Comparison of ENCODE assay signal across 24 cellular contexts in genomic region chr11:27193434-27194225, GRCh38.
DNase-seq lines count a peak whose midpoint lies in the region; ATAC-seq, FAIRE-seq and TF ChIP-seq lines count a peak whose summit lies in the region.
"Had no signal": no experiment of that assay in that cellular context is flagged by ENCODE, and none has a peak within 500 bp of the region (broad histone marks: within the 10 kb centered on the region; RNA-seq: fewer than 3 reads in every experiment).

No MANE protein-coding gene starts in this region.

- in situ Hi-C loops in Panc1 (cut with HindIII; ENCODE audit: low pct_unique_long_range_greater_than_20kb, low sequenced_read_pairs) = no loop called here
- in situ Hi-C loops in K562 (cut with MboI) = no loop called here

- H3K27me3 Mint-ChIP-seq in glutamatergic neuron (ENCODE audit: unreplicated experiment) = no peaks in the 10 kb centered on the region

- no peaks in the 10 kb centered on the region for H3K36me3 ChIP-seq in Panc1 (ENCODE audit: control insufficient read depth, insufficient read depth, low read length)
- no peaks in the 10 kb centered on the region for H3K36me3 ChIP-seq in K562 (ENCODE audit: control insufficient read depth, insufficient read depth, low read length)
- no peaks in the 10 kb centered on the region for H3K36me3 ChIP-seq in smooth muscle cell (ENCODE audit: low read depth)
- H3K36me3 ChIP-seq: BLaER1 treated with 17β-estradiol and CSF1 and Interleukin-3, amounts not matched to agents 10 nM and 100 nM had no signal

- H2AFZ ChIP-seq in K562 (ENCODE audit: low read depth, low read length) (no peak overlapping the region), smooth muscle cell (ENCODE audit: low read depth) (no peak overlapping the region)

- H3K4me2 ChIP-seq in K562 (ENCODE audit: insufficient read depth, low read length) = no peak overlapping the region
- H3K4me2 ChIP-seq in smooth muscle cell = peak overlapping the region; percentile 81
- H3K4me2 ChIP-seq: BLaER1 treated with 17β-estradiol and CSF1 and Interleukin-3, amounts not matched to agents 10 nM and 100 nM had no signal

- H3K4me3 Mint-ChIP-seq in glutamatergic neuron (ENCODE audit: unreplicated experiment) = no peak overlapping the region
- H3K4me3 Mint-ChIP-seq: B cell; CD4-positive, CD25-positive, alpha-beta regulatory T cell; CD8-positive, alpha-beta memory T cell; HFFc6; IgD-negative memory B cell had no signal

- DNase-seq in Panc1 (ENCODE audit: low read depth, low spot score) (no peak), K562 (ENCODE audit: extremely low read depth in 1 of 4, low spot score in 3 of 4) (peak in 2 of 4 experiments; percentile 15 to 18), left colon (no peak), smooth muscle cell (lab: John Stamatoyannopoulos, UW; ENCODE audit: unreplicated experiment) (no peak), inferior parietal cortex (ENCODE audit: extremely low spot score) (no peak), glutamatergic neuron (no peak), Right ventricle myocardium inferior (ENCODE audit: missing footprints) (no peak)
- DNase-seq: CD4-positive, CD25-positive, alpha-beta regulatory T cell; CD8-positive, alpha-beta memory T cell; COR-L47; DMS 273 treated with DMSO at 0.1 percent for 48 hours; DMS53; DND-41; EL; GOT3; H7; HFFc6 had no signal

- no peaks in the 10 kb centered on the region for H3K36me3 Mint-ChIP-seq in glutamatergic neuron (ENCODE audit: unreplicated experiment)
- H3K36me3 Mint-ChIP-seq: CD4-positive, CD25-positive, alpha-beta regulatory T cell; CD8-positive, alpha-beta memory T cell; IgD-negative memory B cell had no signal

- no peak for TF ChIP-seq CTCF in Panc1 (IDR thresholded peaks at IDR 0.05)
- no peak for TF ChIP-seq CTCF in K562 (IDR thresholded peaks at IDR 0.05 in 2 of 3, conservative IDR thresholded peaks at IDR 0.05 in 1 of 3; ENCODE audit: insufficient read depth in 2 of 3, low read depth in 1 of 3, low read length in 3 of 3)
- no peak for TF ChIP-seq CTCF in smooth muscle cell (IDR thresholded peaks at IDR 0.05; ENCODE audit: borderline replicate concordance, insufficient read depth, poor library complexity, severe bottlenecking)
- no peak for TF ChIP-seq CTCF in glutamatergic neuron (IDR thresholded peaks at IDR 0.05; ENCODE audit: partially characterized antibody, unreplicated experiment)

- no peak for TF ChIP-seq POLR2A in K562 (conservative IDR thresholded peaks at IDR 0.05)

- BruUV-seq in Panc1 (replicated peaks; lab: Mats Ljungman, UMichigan) (no TSS peak), K562 (replicated peaks; lab: Mats Ljungman, UMichigan) (no TSS peak)

- H4K20me1 ChIP-seq in K562 (replicated peaks; ENCODE audit: control insufficient read depth, insufficient read depth, low read length) = no peaks in the 10 kb centered on the region
- H4K20me1 ChIP-seq in smooth muscle cell (ENCODE audit: low read depth) = no peaks in the 10 kb centered on the region
- H4K20me1 ChIP-seq: BLaER1 treated with 17β-estradiol and CSF1 and Interleukin-3, amounts not matched to agents 10 nM and 100 nM had no signal

- H3K9me3 ChIP-seq in Panc1 (ENCODE audit: control insufficient read depth, insufficient read depth, low read depth, low read length) = no peaks in the 10 kb centered on the region
- no peaks in the 10 kb centered on the region for H3K9me3 ChIP-seq in K562 (replicated peaks; ENCODE audit: control insufficient read depth, insufficient read depth, low read depth, low read length)
- no peaks in the 10 kb centered on the region for H3K9me3 ChIP-seq in smooth muscle cell (replicated peaks; ENCODE audit: low read depth)
- H3K9me3 ChIP-seq: BLaER1 treated with 17β-estradiol and CSF1 and Interleukin-3, amounts not matched to agents 10 nM and 100 nM had no signal

- CTCF ChIA-PET in Panc1 (lab: Charles Lee) (no interaction called here), K562 (lab: Yijun Ruan, JAX; ENCODE audit: low intra/inter-chr PET ratio) (no interaction called here)

- H3K4me1 Mint-ChIP-seq in glutamatergic neuron (ENCODE audit: low read depth, unreplicated experiment) = no peaks in the 10 kb centered on the region
- H3K4me1 Mint-ChIP-seq: B cell; CD4-positive, CD25-positive, alpha-beta regulatory T cell; CD8-positive, alpha-beta memory T cell; IgD-negative memory B cell had no signal

- no peaks in the 10 kb centered on the region for H3K27me3 ChIP-seq in Panc1 (ENCODE audit: control insufficient read depth, insufficient read depth, low read length)
- H3K27me3 ChIP-seq in K562 (ENCODE audit: control insufficient read depth in 2 of 2, insufficient read depth in 2 of 2, low read length in 2 of 2) = no peaks in the 10 kb centered on the region
- no peaks in the 10 kb centered on the region for H3K27me3 ChIP-seq in smooth muscle cell (ENCODE audit: low read depth)
- H3K27me3 ChIP-seq: BLaER1 treated with 17β-estradiol and CSF1 and Interleukin-3, amounts not matched to agents 10 nM and 100 nM had no signal

- no peak for FAIRE-seq in K562 (lab: Jason Lieb, UNC)
- FAIRE-seq: GM12891, GM19239, HTR-8/SVneo had no signal

- H3K4me3 ChIP-seq in Panc1 (ENCODE audit: low read depth in 2 of 2, low read length in 2 of 2) (no peak overlapping the region), K562 (no peak overlapping the region), smooth muscle cell (peak overlapping the region; percentile 14)
- H3K4me3 ChIP-seq: BLaER1 treated with 17β-estradiol and CSF1 and Interleukin-3, amounts not matched to agents 10 nM and 100 nM had no signal

- no peaks in the 10 kb centered on the region for H3K79me2 ChIP-seq in K562 (ENCODE audit: control insufficient read depth, insufficient read depth, low read length)
- peaks cover 13% of the 10 kb centered on the region for H3K79me2 ChIP-seq in smooth muscle cell (ENCODE audit: low read depth)

- H3K9me3 Mint-ChIP-seq in glutamatergic neuron (ENCODE audit: unreplicated experiment) = no peaks in the 10 kb centered on the region
- H3K9me3 Mint-ChIP-seq: CD8-positive, alpha-beta memory T cell; HFFc6 had no signal

- TF ChIP-seq EP300 in K562 (IDR thresholded peaks at IDR 0.05; ENCODE audit: low read length) = no peak

- ATAC-seq in Panc1 = no peak
- ATAC-seq in K562 = no peak
- ATAC-seq in left colon = peak; percentile 48
- ATAC-seq in Right ventricle myocardium inferior = no peak
- ATAC-seq: HCT116 had no signal

- H3K4me1 ChIP-seq in Panc1 (ENCODE audit: control insufficient read depth, insufficient read depth, low read length) (peaks cover 14% of the 10 kb centered on the region; the same call in 1 of the 2 replicates), K562 (replicated peaks in 1 of 2; ENCODE audit: control insufficient read depth in 2 of 2, insufficient read depth in 2 of 2, low read length in 2 of 2) (peaks cover 0 to 10% of the 10 kb centered on the region in 2 experiments; a peak in 2 of 5 replicates), smooth muscle cell (ENCODE audit: low read depth) (peaks cover 32% of the 10 kb centered on the region)
- H3K4me1 ChIP-seq: BLaER1 treated with 17β-estradiol and CSF1 and Interleukin-3, amounts not matched to agents 10 nM and 100 nM had no signal

- H3K9me1 ChIP-seq in K562 (ENCODE audit: control insufficient read depth, insufficient read depth, low read length) = no peaks in the 10 kb centered on the region

- H3K27ac Mint-ChIP-seq in glutamatergic neuron (ENCODE audit: unreplicated experiment) = no peak overlapping the region
- H3K27ac Mint-ChIP-seq: B cell; CD4-positive, CD25-positive, alpha-beta regulatory T cell; HFFc6; IgD-negative memory B cell had no signal

- intact Hi-C loops in Panc1 (cut with micrococcal nuclease; ENCODE audit: unreplicated experiment) = no loop called here
- intact Hi-C loops in K562 (cut with micrococcal nuclease) = no loop called here
- intact Hi-C loops in left colon (cut with DNase I, micrococcal nuclease) = no loop called here
- intact Hi-C loops in Right ventricle myocardium inferior (cut with DNase I) = no loop called here

- TF ChIP-seq RAD21 in K562 (CRISPR knock-in tag; conservative IDR thresholded peaks at IDR 0.05 in 1 of 2, IDR thresholded peaks at IDR 0.05 in 1 of 2) = no peak

- POLR2A ChIA-PET in Panc1 (lab: Charles Lee) = interaction anchor here (0.6 kb wide), 1 partner anchor 34 kb away, joined by 5 read pairs; no protein-coding TSS in a partner anchor
- POLR2A ChIA-PET in K562 (lab: Yijun Ruan, JAX) = interaction anchor here (0.6 kb wide), 1 partner anchor 16 kb away, joined by 4 read pairs; no protein-coding TSS in a partner anchor

- H3K27ac ChIP-seq in Panc1 (ENCODE audit: low read length) = peak overlapping the region; percentile 29; the same call in 1 of the 2 replicates
- H3K27ac ChIP-seq in K562 (ENCODE audit: extremely low read depth, low read depth, low read length) = no peak overlapping the region
- H3K27ac ChIP-seq in smooth muscle cell (ENCODE audit: low read depth) = peak overlapping the region; percentile 92
- H3K27ac ChIP-seq: BLaER1 treated with 17β-estradiol and CSF1 and Interleukin-3, amounts not matched to agents 10 nM and 100 nM had no signal

- peaks cover 8% of the 10 kb centered on the region for H3F3A ChIP-seq in smooth muscle cell (ENCODE audit: low read depth)

- H3K9ac ChIP-seq in K562 (ENCODE audit: insufficient read depth in 1 of 2, low read depth in 2 of 2, low read length in 2 of 2) = no peak overlapping the region
- H3K9ac ChIP-seq in smooth muscle cell (ENCODE audit: low read depth) = peak overlapping the region; percentile 8
- H3K9ac ChIP-seq: BLaER1 treated with 17β-estradiol and CSF1 and Interleukin-3, amounts not matched to agents 10 nM and 100 nM had no signal

- 21% methylated on average over 7 of the region's 7 CpGs for WGBS in K562 (ENCODE audit: insufficient coverage, low coverage, missing lambda C conversion rate)
- WGBS in smooth muscle cell (ENCODE audit: low lambda C conversion rate) = 65% methylated on average over 7 of the region's 7 CpGs

TF ChIP-seq in K562, 482 proteins besides CTCF, POLR2A, EP300 and RAD21 (continues in another document):
- TF ChIP-seq DIDO1 (tag; IDR thresholded peaks at IDR 0.05; ENCODE audit: low read depth) = no peak
- no peak for TF ChIP-seq CC2D1A (IDR thresholded peaks at IDR 0.05)
- TF ChIP-seq CBX5 (IDR thresholded peaks at IDR 0.05; ENCODE audit: borderline replicate concordance, low read depth) = no peak
- peak; percentile 41; the same call in 1 of the 2 replicates for TF ChIP-seq TAL1 (IDR thresholded peaks at IDR 0.05)
- no peak for TF ChIP-seq TAF9B (IDR thresholded peaks at IDR 0.05; ENCODE audit: partially characterized antibody)
- peak; percentile 44; the same call in 1 of the 2 replicates for TF ChIP-seq TCF3 (CRISPR knock-in tag; IDR thresholded peaks at IDR 0.05)
- TF ChIP-seq RUNX1 (IDR thresholded peaks at IDR 0.05; ENCODE audit: low read depth) = no peak
- TF ChIP-seq L3MBTL2 (IDR thresholded peaks at IDR 0.05) = peak; percentile 46; the same call in 1 of the 2 replicates
- TF ChIP-seq NFE2 (IDR thresholded peaks at IDR 0.05; ENCODE audit: low read depth) = peak; percentile 26; the same call in 1 of the 2 replicates
- TF ChIP-seq MEF2D (tag; conservative IDR thresholded peaks at IDR 0.05; ENCODE audit: low read depth) = no peak
- TF ChIP-seq CBX3 (IDR thresholded peaks at IDR 0.05; ENCODE audit: borderline replicate concordance in 1 of 2, low read length in 2 of 2) = no peak
- TF ChIP-seq MIER1 (IDR thresholded peaks at IDR 0.05; ENCODE audit: low read depth) = peak; percentile 77; the same call in 1 of the 2 replicates
- TF ChIP-seq CBFA2T3 (IDR thresholded peaks at IDR 0.05) = peak; percentile 70; the same call in 1 of the 2 replicates
